13 cellular contexts compared by ENCODE assay signal in the genomic region with DNA sequence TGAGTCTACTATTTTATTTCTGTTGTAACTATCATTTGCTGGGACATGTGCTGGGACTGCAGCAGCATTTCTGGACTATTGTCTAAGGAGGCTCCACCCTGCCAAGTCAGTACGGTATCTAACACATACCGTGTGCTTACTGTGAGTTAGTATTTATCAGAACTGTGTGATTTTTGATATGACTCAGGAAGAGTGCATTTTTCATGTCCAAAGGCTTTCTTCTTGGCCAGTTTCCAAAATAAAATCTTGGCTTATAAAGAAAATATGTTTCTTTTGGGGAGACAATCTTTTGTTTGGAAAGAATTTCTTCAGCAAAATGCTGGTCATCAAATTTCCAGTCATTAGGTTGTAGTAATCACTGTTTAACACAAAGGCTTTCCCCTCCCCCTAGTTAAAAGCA. TPM values are rescaled to one million over a fixed set of nuclear protein-coding genes. Genes with fewer than 3 reads are reported as not detected.
DNase-seq lines count a peak whose midpoint lies in the region; ATAC-seq, FAIRE-seq and TF ChIP-seq lines count a peak whose summit lies in the region.
"Had no signal": no experiment of that assay in that cellular context is flagged by ENCODE, and none has a peak within 500 bp of the region (broad histone marks: within the 10 kb centered on the region; RNA-seq: fewer than 3 reads in every experiment).

No MANE protein-coding gene starts in this region.

- H3K9me3 ChIP-seq in A549 (no peaks in the 10 kb centered on the region), keratinocyte (ENCODE audit: control insufficient read depth, low read depth, low read length) (no peaks in the 10 kb centered on the region)
- H3K9me3 ChIP-seq: uterus had no signal

- FAIRE-seq in A549 (lab: Jason Lieb, UNC) = no peak
- peak; percentile 68 for FAIRE-seq in keratinocyte (lab: Jason Lieb, UNC)

- TF ChIP-seq EP300 in A549 (IDR thresholded peaks at IDR 0.05) = no peak

- DNase-seq in A549 (ENCODE audit: low read depth in 1 of 2, low spot score in 1 of 2) (peak in 1 of 2 experiments; percentile 16), LHCN-M2 (ENCODE audit: low read depth) (peak; percentile 65), brain microvascular endothelial cell (peak; percentile 58), keratinocyte (ENCODE audit: low read depth, low spot score) (peak; percentile 62), GM13976 (ENCODE audit: low spot score) (no peak)
- DNase-seq: activated CD4-positive, alpha-beta T cell treated with anti-CD3 and anti-CD28 coated beads, Interleukin-2, amount 10 ng/mL, durations not matched to agents 24 days and 14 days; C1 segment of cervical spinal cord; NCI-H1092 treated with DMSO at 0.1 percent for 48 hours; SW 1271; uterus had no signal

- H3K36me3 ChIP-seq in brain microvascular endothelial cell (replicated peaks) (peaks cover 13% of the 10 kb centered on the region), keratinocyte (ENCODE audit: control insufficient read depth in 2 of 2, extremely low read depth in 1 of 2, insufficient read depth in 2 of 2, low read length in 2 of 2) (peaks cover 12 to 14% of the 10 kb centered on the region in 2 experiments)
- H3K36me3 ChIP-seq: uterus had no signal

- H4K20me1 ChIP-seq in keratinocyte (ENCODE audit: control insufficient read depth, extremely low read depth, insufficient read depth, low read length) = no peaks in the 10 kb centered on the region

- no peak overlapping the region for H2AFZ ChIP-seq in keratinocyte (ENCODE audit: control insufficient read depth, low read length)

- no peak for TF ChIP-seq RAD21 in A549 (conservative IDR thresholded peaks at IDR 0.05 in 1 of 2, IDR thresholded peaks at IDR 0.05 in 1 of 2)

- H3K27me3 ChIP-seq in brain microvascular endothelial cell (replicated peaks) (no peaks in the 10 kb centered on the region), keratinocyte (ENCODE audit: control insufficient read depth, extremely low read depth, insufficient read depth, low read length) (no peaks in the 10 kb centered on the region)
- H3K27me3 ChIP-seq: uterus had no signal

- POLR2A ChIA-PET in A549 (lab: Yijun Ruan, JAX) = no interaction called here

- H3K4me2 ChIP-seq in A549 (peak overlapping the region; percentile 53), keratinocyte (ENCODE audit: control insufficient read depth, extremely low read depth, insufficient read depth, low read depth, low read length) (peak overlapping the region; percentile 46)

- in situ Hi-C loops in brain microvascular endothelial cell (cut with HindIII; ENCODE audit: low pct_ligation_motif_present, low sequenced_read_pairs) (no loop called here), GM13976 (cut with MboI; ENCODE audit: low sequenced_read_pairs, unreplicated experiment) (no loop called here)

- peak in 1 of 2 experiments; percentile 46; a peak in 2 of 6 replicates for ATAC-seq in A549
- no peak for ATAC-seq in HG03095 (IDR thresholded peaks at IDR 0.05; ENCODE audit: unreplicated experiment)
- ATAC-seq in GM19328 (IDR thresholded peaks at IDR 0.05; ENCODE audit: unreplicated experiment) = no peak
- no peak for ATAC-seq in GM21619 (IDR thresholded peaks at IDR 0.05; ENCODE audit: unreplicated experiment)

- H3K9ac ChIP-seq in keratinocyte (ENCODE audit: control insufficient read depth, extremely low read depth, insufficient read depth, low read length) = no peak overlapping the region

- 8% methylated on average over 2 of the region's 2 CpGs for WGBS in A549 (ENCODE audit: missing lambda C conversion rate)

- H3K79me2 ChIP-seq in keratinocyte (ENCODE audit: control insufficient read depth, insufficient read depth, low read length) = peaks cover 17% of the 10 kb centered on the region

- H3K9me1 ChIP-seq in keratinocyte (ENCODE audit: control insufficient read depth, extremely low read depth, insufficient read depth, low read length) = no peaks in the 10 kb centered on the region

- CTCF ChIA-PET in A549 (lab: Yijun Ruan, JAX) = no interaction called here

- dilution Hi-C loops in keratinocyte (cut with MboI; ENCODE audit: extremely low pct_ligation_motif_present, low sequenced_read_pairs) = no loop called here

- H3K4me3 ChIP-seq in A549 (no peak overlapping the region), brain microvascular endothelial cell (ENCODE audit: low read depth, low read length) (no peak overlapping the region), keratinocyte (ENCODE audit: control insufficient read depth in 2 of 3, extremely low read depth in 1 of 3, insufficient read depth in 2 of 3, low read depth in 1 of 3, low read length in 3 of 3) (no peak overlapping the region)
- H3K4me3 ChIP-seq: uterus had no signal

- H3K27ac ChIP-seq in A549 (peak overlapping the region; percentile 42 to 54; a peak in 5 of 6 replicates), brain microvascular endothelial cell (peak overlapping the region; percentile 65), keratinocyte (ENCODE audit: control insufficient read depth, insufficient read depth, low read length) (peak overlapping the region; percentile 64)
- H3K27ac ChIP-seq: uterus had no signal

- TF ChIP-seq CTCF in A549 (IDR thresholded peaks at IDR 0.05) (no peak), brain microvascular endothelial cell (IDR thresholded peaks at IDR 0.05; ENCODE audit: low read depth, low read length, missing control alignments) (no peak), keratinocyte (optimal IDR thresholded peaks at IDR 0.05 in 1 of 3, IDR thresholded peaks at IDR 0.05 in 1 of 3, conservative IDR thresholded peaks at IDR 0.05 in 1 of 3; ENCODE audit: extremely low read depth in 1 of 3, insufficient read depth in 2 of 3, low read length in 3 of 3) (no peak), GM13976 (IDR thresholded peaks at IDR 0.05; ENCODE audit: borderline replicate concordance, control extremely low read depth, extremely low read depth, insufficient read depth, missing control alignments) (no peak)

- no peak for TF ChIP-seq POLR2A in A549 (IDR thresholded peaks at IDR 0.05; ENCODE audit: low read length)

- H3K4me1 ChIP-seq in A549 (peaks cover 41% of the 10 kb centered on the region), keratinocyte (ENCODE audit: control insufficient read depth, extremely low read depth, insufficient read depth, low read length) (peaks cover 35% of the 10 kb centered on the region)
- H3K4me1 ChIP-seq: uterus had no signal

TF ChIP-seq in A549, 52 proteins besides CTCF, POLR2A, EP300 and RAD21 (continues in another document):
- TF ChIP-seq CEBPB (IDR thresholded peaks at IDR 0.05) (no peak), HOXA7 (CRISPR knock-in tag; IDR thresholded peaks at IDR 0.05) (no peak)
- TF ChIP-seq, protein P1, sequence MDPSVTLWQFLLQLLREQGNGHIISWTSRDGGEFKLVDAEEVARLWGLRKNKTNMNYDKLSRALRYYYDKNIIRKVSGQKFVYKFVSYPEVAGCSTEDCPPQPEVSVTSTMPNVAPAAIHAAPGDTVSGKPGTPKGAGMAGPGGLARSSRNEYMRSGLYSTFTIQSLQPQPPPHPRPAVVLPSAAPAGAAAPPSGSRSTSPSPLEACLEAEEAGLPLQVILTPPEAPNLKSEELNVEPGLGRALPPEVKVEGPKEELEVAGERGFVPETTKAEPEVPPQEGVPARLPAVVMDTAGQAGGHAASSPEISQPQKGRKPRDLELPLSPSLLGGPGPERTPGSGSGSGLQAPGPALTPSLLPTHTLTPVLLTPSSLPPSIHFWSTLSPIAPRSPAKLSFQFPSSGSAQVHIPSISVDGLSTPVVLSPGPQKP (IDR thresholded peaks at IDR 0.05; ENCODE audit: low read depth, low read length) = no peak
- TF ChIP-seq, protein P2, sequence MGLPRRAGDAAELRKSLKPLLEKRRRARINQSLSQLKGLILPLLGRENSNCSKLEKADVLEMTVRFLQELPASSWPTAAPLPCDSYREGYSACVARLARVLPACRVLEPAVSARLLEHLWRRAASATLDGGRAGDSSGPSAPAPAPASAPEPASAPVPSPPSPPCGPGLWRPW (IDR thresholded peaks at IDR 0.05) = no peak
- TF ChIP-seq, protein P3, sequence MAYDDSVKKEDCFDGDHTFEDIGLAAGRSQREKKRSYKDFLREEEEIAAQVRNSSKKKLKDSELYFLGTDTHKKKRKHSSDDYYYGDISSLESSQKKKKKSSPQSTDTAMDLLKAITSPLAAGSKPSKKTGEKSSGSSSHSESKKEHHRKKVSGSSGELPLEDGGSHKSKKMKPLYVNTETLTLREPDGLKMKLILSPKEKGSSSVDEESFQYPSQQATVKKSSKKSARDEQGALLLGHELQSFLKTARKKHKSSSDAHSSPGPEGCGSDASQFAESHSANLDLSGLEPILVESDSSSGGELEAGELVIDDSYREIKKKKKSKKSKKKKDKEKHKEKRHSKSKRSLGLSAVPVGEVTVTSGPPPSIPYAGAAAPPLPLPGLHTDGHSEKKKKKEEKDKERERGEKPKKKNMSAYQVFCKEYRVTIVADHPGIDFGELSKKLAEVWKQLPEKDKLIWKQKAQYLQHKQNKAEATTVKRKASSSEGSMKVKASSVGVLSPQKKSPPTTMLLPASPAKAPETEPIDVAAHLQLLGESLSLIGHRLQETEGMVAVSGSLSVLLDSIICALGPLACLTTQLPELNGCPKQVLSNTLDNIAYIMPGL (CRISPR knock-in tag; IDR thresholded peaks at IDR 0.05; ENCODE audit: borderline replicate concordance) = no peak
- TF ChIP-seq, protein P4, sequence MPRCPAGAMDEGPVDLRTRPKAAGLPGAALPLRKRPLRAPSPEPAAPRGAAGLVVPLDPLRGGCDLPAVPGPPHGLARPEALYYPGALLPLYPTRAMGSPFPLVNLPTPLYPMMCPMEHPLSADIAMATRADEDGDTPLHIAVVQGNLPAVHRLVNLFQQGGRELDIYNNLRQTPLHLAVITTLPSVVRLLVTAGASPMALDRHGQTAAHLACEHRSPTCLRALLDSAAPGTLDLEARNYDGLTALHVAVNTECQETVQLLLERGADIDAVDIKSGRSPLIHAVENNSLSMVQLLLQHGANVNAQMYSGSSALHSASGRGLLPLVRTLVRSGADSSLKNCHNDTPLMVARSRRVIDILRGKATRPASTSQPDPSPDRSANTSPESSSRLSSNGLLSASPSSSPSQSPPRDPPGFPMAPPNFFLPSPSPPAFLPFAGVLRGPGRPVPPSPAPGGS (IDR thresholded peaks at IDR 0.05) = no peak

RNA-seq across cellular contexts. Expression of a gene that starts 11.6 kb away (rescaled TPM):
- polyA plus RNA-seq in A549 (2011; rRNA removed) (65.8 and 70.4 TPM in 2 replicates), A549 (2017; fragmentation: RNase III; extraction: RNeasy Plus Mini Kit Qiagen cat#74134 plus additional on column Dnase treatment) (25.8 to 26.9 TPM (median 26.8 TPM) in 3 replicates), keratinocyte (28.3 to 58.4 TPM (median 44.0 TPM) in 3 replicates)
- 13.5 and 17.6 TPM in 2 replicates for polyA plus RNA-seq in A549 (2012; cell fraction: cytosol; rRNA removed)
- 22.0 and 25.8 TPM in 2 replicates for polyA plus RNA-seq in A549 (2012; cell fraction: nucleus; rRNA removed)
- 72.5 and 83.8 TPM in 2 replicates for polyA minus RNA-seq in A549 (2011; rRNA and poly(A)+ RNA removed)
- total RNA-seq in LHCN-M2 (2014; rRNA removed) = 47.8 and 65.0 TPM in 2 replicates
- polyA plus RNA-seq in LHCN-M2 (2012) = 19.2 TPM
- 8.2 TPM for polyA plus RNA-seq in keratinocyte (2011; ENCODE audit: low read depth)
- polyA plus RNA-seq in keratinocyte (2011; cell fraction: cytosol; rRNA removed) = 21.8 and 36.9 TPM in 2 replicates
- polyA plus RNA-seq in keratinocyte (2011; cell fraction: nucleus; rRNA removed) = 61.4 and 68.4 TPM in 2 replicates
- polyA plus RNA-seq in keratinocyte (2012; ENCODE audit: low replicate concordance) = 6.4 and 37.9 TPM in 2 replicates
- 27.4 to 76.3 TPM (median 54.7 TPM) in 3 replicates for polyA minus RNA-seq in keratinocyte
- 27.2 TPM for polyA minus RNA-seq in keratinocyte (2011; cell fraction: cytosol; rRNA and poly(A)+ RNA removed)
- polyA minus RNA-seq in keratinocyte (2011; cell fraction: nucleus; rRNA and poly(A)+ RNA removed) = 56.9 and 84.5 TPM in 2 replicates
